Comparison of ENCODE assay signal across 8 cellular contexts in genomic region chr20:35884541-35884865, GRCh38.
A peak's percentile ranks its signal among the peaks of the same experiment; 100 is the strongest.
DNase-seq lines count a peak whose midpoint lies in the region; ATAC-seq and TF ChIP-seq lines count a peak whose summit lies in the region.

No MANE protein-coding gene starts in this region.

- no peaks in the 10 kb centered on the region for H3K27me3 ChIP-seq in SJSA1 (replicated peaks)
- H3K27me3 ChIP-seq in gastrocnemius medialis: no peaks in the 10 kb centered on the region

- no peak for TF ChIP-seq CTCF in AG10803 (conservative IDR thresholded peaks at IDR 0.05; ENCODE audit: low read length)
- TF ChIP-seq CTCF in fibroblast of the aortic adventitia (IDR thresholded peaks at IDR 0.05; ENCODE audit: insufficient read depth, low read length): no peak
- TF ChIP-seq CTCF in gastrocnemius medialis (IDR thresholded peaks at IDR 0.05 in 4 of 5, conservative IDR thresholded peaks at IDR 0.05 in 1 of 5): peak in 1 of 5 experiments; percentile 4

- no peak for TF ChIP-seq POLR2A in gastrocnemius medialis (IDR thresholded peaks at IDR 0.05)

- H3K9me3 ChIP-seq in SJSA1 (replicated peaks) (no peaks in the 10 kb centered on the region), gastrocnemius medialis (no peaks in the 10 kb centered on the region)

- peak overlapping the region; percentile 39 for H3K4me3 ChIP-seq in AG10803 (ENCODE audit: low read length)
- H3K4me3 ChIP-seq in SJSA1: peak overlapping the region; percentile 16
- peak overlapping the region; percentile 47 for H3K4me3 ChIP-seq in fibroblast of the aortic adventitia (ENCODE audit: low read depth, low read length)
- H3K4me3 ChIP-seq in gastrocnemius medialis: no peak overlapping the region

- DNase-seq in AG10803 (ENCODE audit: low read depth): no peak
- no peak for DNase-seq in SJSA1 (ENCODE audit: low read depth in 1 of 2, low spot score in 2 of 2)
- DNase-seq in fibroblast of the aortic adventitia (ENCODE audit: low read depth): no peak
- no peak for DNase-seq in gastrocnemius medialis
- no peak for DNase-seq in DMS153 (lab: John Stamatoyannopoulos, UW)
- DNase-seq in activated effector memory CD4-positive, alpha-beta T cell treated with anti-CD3 and anti-CD28 coated beads, Interleukin-2, amount 50 U/mL, for 16 hours: no peak
- no peak for DNase-seq in activated gamma-delta T cell (lab: John Stamatoyannopoulos, UW)
- no peak for DNase-seq in GF-D8 (lab: John Stamatoyannopoulos, UW)

- in situ Hi-C loops in gastrocnemius medialis (cut with MboI; ENCODE audit: low sequenced_read_pairs in 4 of 4): loop anchor here (5.0 to 25.0 kb wide), 4 partner anchors 140 to 172 kb away; partner anchors contain the start of gene RBM39 (in 2 of the 4)

- peak overlapping the region; percentile 98 for H3K27ac ChIP-seq in SJSA1
- H3K27ac ChIP-seq in gastrocnemius medialis: peak overlapping the region; percentile 78 to 92 (median 84)

- peaks cover 33% of the 10 kb centered on the region for H3K4me1 ChIP-seq in SJSA1 (replicated peaks)
- peaks cover 25 to 40% of the 10 kb centered on the region in 2 donors for H3K4me1 ChIP-seq in gastrocnemius medialis

- H3K36me3 ChIP-seq in SJSA1: no peaks in the 10 kb centered on the region
- no peaks in the 10 kb centered on the region for H3K36me3 ChIP-seq in gastrocnemius medialis

- intact Hi-C loops in gastrocnemius medialis (cut with DNase I; ENCODE audit: low total_unique reads): loop anchor here (1.0 to 5.0 kb wide), 7 partner anchors 57 to 284 kb away; partner anchors contain the start of genes CPNE1, PHF20, RBM12 and RBM39

- no peak for ATAC-seq in gastrocnemius medialis

Comparison
In these comparisons a context has a peak if more than half of its experiments do, and no peak if none do; other contexts are left out.
1. H3K4me3 ChIP-seq: peak in AG10803 (single experiment), SJSA1 (single experiment) and fibroblast of the aortic adventitia (single experiment); none in gastrocnemius medialis (0 of 4).